In genomic region chr15:90957105-90957790, GRCh38 we compare ENCODE assay signal across 8 cellular contexts. TPM values are rescaled to one million over a fixed set of nuclear protein-coding genes. Genes with fewer than 3 reads are reported as not detected.
DNase-seq lines count a peak whose midpoint lies in the region; ATAC-seq and TF ChIP-seq lines count a peak whose summit lies in the region.

No MANE protein-coding gene starts in this region.

- no peak overlapping the region for H3K27ac ChIP-seq in ACC112 (ENCODE audit: low read depth, low read length)
- H3K27ac ChIP-seq in coronary artery: peak overlapping the region; percentile 67 to 80
- H3K27ac ChIP-seq in upper lobe of right lung: no peak overlapping the region

- H3K27me3 ChIP-seq in ACC112 (ENCODE audit: insufficient read depth, low read length) (no peaks in the 10 kb centered on the region), upper lobe of right lung (no peaks in the 10 kb centered on the region)

- peaks cover 16% of the 10 kb centered on the region for H3K4me1 ChIP-seq in ACC112 (ENCODE audit: control insufficient read depth, insufficient read depth, low read length, unreplicated experiment)
- peaks cover 21% of the 10 kb centered on the region for H3K4me1 ChIP-seq in upper lobe of right lung

- H3K79me2 ChIP-seq in ACC112 (ENCODE audit: control insufficient read depth, insufficient read depth, low read length, unreplicated experiment): peaks cover 13% of the 10 kb centered on the region

- DNase-seq in LNCaP clone FGC (ENCODE audit: low read depth): no peak
- DNase-seq in coronary artery (ENCODE audit: low spot score): no peak
- DNase-seq in lung microvascular endothelial cell (ENCODE audit: low read depth in 2 of 2): peak; percentile 43 to 61
- DNase-seq in upper lobe of right lung: no peak
- no peak for DNase-seq in NCI-H446 (lab: John Stamatoyannopoulos, UW)

- H3K4me3 ChIP-seq in ACC112 (ENCODE audit: low read depth, low read length): peak overlapping the region; percentile 87
- peak overlapping the region; percentile 68 for H3K4me3 ChIP-seq in LNCaP clone FGC (ENCODE audit: low read depth, low read length)
- peak overlapping the region; percentile 79 for H3K4me3 ChIP-seq in coronary artery
- peak overlapping the region; percentile 66 for H3K4me3 ChIP-seq in upper lobe of right lung

- intact Hi-C loops in upper lobe of right lung (cut with DNase I): no loop called here

- H3K36me3 ChIP-seq in ACC112 (ENCODE audit: insufficient read depth, low read length) (peaks cover 7% of the 10 kb centered on the region; the same call in 1 of the 2 replicates), upper lobe of right lung (peaks cover 27% of the 10 kb centered on the region)

- peak; percentile 5 for ATAC-seq in upper lobe of right lung
- ATAC-seq in GM18502 (IDR thresholded peaks at IDR 0.05; ENCODE audit: poor library complexity, unreplicated experiment): no peak
- ATAC-seq in GM18873 (IDR thresholded peaks at IDR 0.05; ENCODE audit: low FRiP score, unreplicated experiment): no peak

- TF ChIP-seq CTCF in LNCaP clone FGC (IDR thresholded peaks at IDR 0.05; ENCODE audit: control insufficient read depth, extremely low read depth, insufficient read depth) (no peak), coronary artery (IDR thresholded peaks at IDR 0.05) (no peak), upper lobe of right lung (IDR thresholded peaks at IDR 0.05) (no peak)

- H2AFZ ChIP-seq in ACC112 (ENCODE audit: low read length, unreplicated experiment): peak overlapping the region; percentile 37

- no peaks in the 10 kb centered on the region for H3K9me3 ChIP-seq in upper lobe of right lung

RNA-seq across cellular contexts. Expression of gene RCCD1, which starts 2.6 kb away (rescaled TPM):
- total RNA-seq in lung microvascular endothelial cell (3.3 and 4.6 TPM in 2 replicates), upper lobe of right lung (8.6 TPM)

RNA-seq across cellular contexts. Expression of gene UNC45A, which starts 22.2 kb away (rescaled TPM):
- total RNA-seq in lung microvascular endothelial cell (80.9 and 93.1 TPM in 2 replicates), upper lobe of right lung (60.9 TPM)

RNA-seq across cellular contexts. Expression of gene HDDC3, which starts 24.9 kb away (rescaled TPM):
- total RNA-seq in lung microvascular endothelial cell: 8.1 and 9.2 TPM in 2 replicates
- 12.4 TPM for total RNA-seq in upper lobe of right lung

RNA-seq across cellular contexts. Expression of gene PRC1, which starts 37.1 kb away (rescaled TPM):
- total RNA-seq in lung microvascular endothelial cell: 22.6 and 60.6 TPM in 2 replicates
- total RNA-seq in upper lobe of right lung: 4.6 TPM

RNA-seq across cellular contexts. Expression of gene MAN2A2, which starts 54.1 kb away (rescaled TPM):
- 16.8 and 28.8 TPM in 2 replicates for total RNA-seq in lung microvascular endothelial cell
- 94.0 TPM for total RNA-seq in upper lobe of right lung

Comparison
In these comparisons a context has a peak if more than half of its experiments do, and no peak if none do; other contexts are left out.
1. H3K27ac ChIP-seq: peak in coronary artery (2 of 2); none in ACC112 (single experiment) and upper lobe of right lung (single experiment).
2. DNase-seq: peak in lung microvascular endothelial cell (2 of 2); none in LNCaP clone FGC (single experiment), coronary artery (single experiment), upper lobe of right lung (single experiment) and NCI-H446 (0 of 2).
3. Peak in every context shown above with its lines, with median percentiles within 50 percentile points of each other: H3K4me3 ChIP-seq.